1 cellular context compared by ENCODE assay signal in genomic region chrX:154371771-154372300, GRCh38.
TF ChIP-seq lines count a peak whose summit lies in the region.

No MANE protein-coding gene starts in this region.

TF ChIP-seq in HepG2, 621 proteins besides CTCF, POLR2A, EP300 and RAD21:
- no peak for TF ChIP-seq FOXO4 (CRISPR knock-in tag; conservative IDR thresholded peaks at IDR 0.05)
- TF ChIP-seq HNRNPL (IDR thresholded peaks at IDR 0.05; ENCODE audit: low read depth, low read length) = peak; percentile 78; the same call in 1 of the 2 replicates
